24 cellular contexts compared by ENCODE assay signal in the genomic region with DNA sequence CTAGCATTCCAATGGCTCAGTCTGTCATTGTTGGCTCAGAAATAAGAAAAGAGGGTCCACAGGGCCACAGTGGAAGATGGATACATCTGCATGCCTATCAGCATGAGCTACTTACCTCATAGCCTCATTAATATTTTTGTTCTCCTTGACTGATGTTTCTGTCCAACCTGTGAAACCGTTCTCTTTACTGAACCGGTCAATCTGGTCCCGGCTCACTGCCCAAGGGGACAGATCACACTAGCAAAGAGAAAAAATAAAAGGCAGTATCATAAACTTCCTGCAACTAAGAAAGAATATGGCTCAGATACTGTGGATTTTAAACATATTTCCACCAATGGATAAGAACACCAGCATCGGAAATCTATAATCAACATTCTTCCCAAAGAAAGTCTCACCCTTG. TPM values are rescaled to one million over a fixed set of nuclear protein-coding genes. Genes with fewer than 3 reads are reported as not detected.
DNase-seq lines count a peak whose midpoint lies in the region; ATAC-seq and TF ChIP-seq lines count a peak whose summit lies in the region.
"Had no signal": no experiment of that assay in that cellular context is flagged by ENCODE, and none has a peak within 500 bp of the region (broad histone marks: within the 10 kb centered on the region; RNA-seq: fewer than 3 reads in every experiment).

No MANE protein-coding gene starts in this region.

- TF ChIP-seq CTCF in activated B cell treated with CpG ODN at 0.5 μM for 24 hours (IDR thresholded peaks at IDR 0.05) (no peak), thyroid gland (IDR thresholded peaks at IDR 0.05) (no peak)

- POLR2A ChIA-PET in activated B cell treated with CpG ODN at 0.5 μM for 24 hours (lab: Charles Lee): interaction anchor here (5.9 to 6.5 kb wide), 2 partner anchors 20 to 22 kb away, joined by 104 to 162 read pairs; partner anchors contain the start of gene NUCKS1

- intact Hi-C loops in activated B cell treated with CpG ODN at 0.5 μM for 24 hours (cut with micrococcal nuclease): loop anchor here (10.0 kb wide), 2 partner anchors 46 to 1154 kb away; partner anchors contain the start of gene FCMR
- intact Hi-C loops in thyroid gland (cut with DNase I): no loop called here

- no peaks in the 10 kb centered on the region for H3K36me3 ChIP-seq in thyroid gland
- H3K36me3 ChIP-seq: colonic mucosa, uterus had no signal

- TF ChIP-seq POLR2A in thyroid gland (IDR thresholded peaks at IDR 0.05): no peak

- no peak overlapping the region for H3K4me3 Mint-ChIP-seq in activated naive CD4-positive, alpha-beta T cell treated with anti-CD3 and anti-CD28 coated beads, Interleukin-2, amount 10 ng/mL, durations not matched to agents 7 days and 5 days
- H3K4me3 Mint-ChIP-seq in activated B cell treated with CpG ODN at 0.5 μM for 24 hours: no peak overlapping the region
- no peak overlapping the region for H3K4me3 Mint-ChIP-seq in memory B cell
- H3K4me3 Mint-ChIP-seq: nephron had no signal

- peaks cover 55% of the 10 kb centered on the region for H3K36me3 Mint-ChIP-seq in activated naive CD4-positive, alpha-beta T cell treated with anti-CD3 and anti-CD28 coated beads, Interleukin-2, amount 10 ng/mL, durations not matched to agents 7 days and 5 days
- peaks cover 85% of the 10 kb centered on the region for H3K36me3 Mint-ChIP-seq in activated B cell treated with CpG ODN at 0.5 μM for 24 hours (ENCODE audit: low read depth)
- peaks cover 18% of the 10 kb centered on the region for H3K36me3 Mint-ChIP-seq in memory B cell

- H3K9me3 Mint-ChIP-seq in activated naive CD4-positive, alpha-beta T cell treated with anti-CD3 and anti-CD28 coated beads, Interleukin-2, amount 10 ng/mL, durations not matched to agents 7 days and 5 days: no peaks in the 10 kb centered on the region
- H3K9me3 Mint-ChIP-seq in activated B cell treated with CpG ODN at 0.5 μM for 24 hours (no peaks in the 10 kb centered on the region), memory B cell (no peaks in the 10 kb centered on the region)
- H3K9me3 Mint-ChIP-seq: activated T-cell treated with anti-CD3 and anti-CD28 coated beads, Interleukin-2, amount 50 U/mL, for 72 hours; nephron had no signal

- H3K27me3 Mint-ChIP-seq in activated naive CD4-positive, alpha-beta T cell treated with anti-CD3 and anti-CD28 coated beads, Interleukin-2, amount 10 ng/mL, durations not matched to agents 7 days and 5 days: no peaks in the 10 kb centered on the region
- H3K27me3 Mint-ChIP-seq in activated B cell treated with CpG ODN at 0.5 μM for 24 hours (no peaks in the 10 kb centered on the region), memory B cell (no peaks in the 10 kb centered on the region)

- H3K27ac ChIP-seq in thyroid gland: peak overlapping the region in 1 of 3 donors; percentile 38
- H3K27ac ChIP-seq: adrenal gland, colonic mucosa, HL-60, uterus had no signal

- peak overlapping the region; percentile 76 for H3K27ac Mint-ChIP-seq in activated naive CD4-positive, alpha-beta T cell treated with anti-CD3 and anti-CD28 coated beads, Interleukin-2, amount 10 ng/mL, durations not matched to agents 7 days and 5 days
- peak overlapping the region; percentile 98 for H3K27ac Mint-ChIP-seq in activated B cell treated with CpG ODN at 0.5 μM for 24 hours
- H3K27ac Mint-ChIP-seq in memory B cell: peak overlapping the region; percentile 97
- H3K27ac Mint-ChIP-seq: activated T-cell treated with anti-CD3 and anti-CD28 coated beads, Interleukin-2, amount 50 U/mL, for 72 hours; nephron had no signal

- no peaks in the 10 kb centered on the region for H3K27me3 ChIP-seq in thyroid gland
- H3K27me3 ChIP-seq: adrenal gland, colonic mucosa, uterus had no signal

- no peaks in the 10 kb centered on the region for H3K9me3 ChIP-seq in thyroid gland
- H3K9me3 ChIP-seq: adrenal gland, colonic mucosa, uterus had no signal

- CTCF ChIA-PET in activated naive CD4-positive, alpha-beta T cell treated with anti-CD3 and anti-CD28 coated beads, Interleukin-2, amount 10 ng/mL, durations not matched to agents 7 days and 5 days (lab: Charles Lee): interaction anchor here (1.5 to 7.5 kb wide), 3 partner anchors 12 to 206 kb away, joined by 3 to 39 read pairs (median 13); no protein-coding TSS in a partner anchor
- CTCF ChIA-PET in activated B cell treated with CpG ODN at 0.5 μM for 24 hours (lab: Charles Lee): no interaction called here

- DNase-seq in activated naive CD4-positive, alpha-beta T cell treated with anti-CD3 and anti-CD28 coated beads, Interleukin-2, amount 10 ng/mL, durations not matched to agents 7 days and 5 days: no peak
- DNase-seq in activated naive CD4-positive, alpha-beta T cell treated with Interleukin-2 at 50 U/mL for 16 hours: no peak
- DNase-seq in activated B cell treated with CpG ODN at 0.5 μM for 24 hours (no peak), memory B cell (ENCODE audit: low spot score in 2 of 2) (no peak), thyroid gland (peak; percentile 23 to 44), NCI-H1105 (lab: John Stamatoyannopoulos, UW) (no peak), NAMALWA (ENCODE audit: low spot score) (no peak), A172 (ENCODE audit: low spot score) (no peak)
- DNase-seq: activated T-cell treated with anti-CD3 and anti-CD28 coated beads, Interleukin-2, amount 50 U/mL, for 72 hours; adrenal gland; colonic mucosa; DMS53; GF-D8; H7; NCI-H2081 treated with DMSO at 0.1 percent for 48 hours; NCI-H446 treated with DMSO at 0.1 percent for 48 hours; PC-3; SHP77; stimulated activated CD8-positive, alpha-beta memory T cell treated with anti-CD3 and anti-CD28 coated beads, Interleukin-4, amount 100 ng/mL, for 48 hours; uterus had no signal

- H3K4me1 Mint-ChIP-seq in activated naive CD4-positive, alpha-beta T cell treated with anti-CD3 and anti-CD28 coated beads, Interleukin-2, amount 10 ng/mL, durations not matched to agents 7 days and 5 days: peaks cover 59% of the 10 kb centered on the region
- H3K4me1 Mint-ChIP-seq in activated B cell treated with CpG ODN at 0.5 μM for 24 hours: peaks cover 52% of the 10 kb centered on the region
- H3K4me1 Mint-ChIP-seq in memory B cell: peaks cover 27% of the 10 kb centered on the region

- ATAC-seq in activated B cell treated with CpG ODN at 0.5 μM for 24 hours (ENCODE audit: low read depth): no peak
- no peak for ATAC-seq in memory B cell (ENCODE audit: low read depth)
- ATAC-seq: activated T-cell treated with anti-CD3 and anti-CD28 coated beads, Interleukin-2, amount 50 U/mL, for 72 hours; HepG2; PC-3; sciatic nerve had no signal

- H3K4me3 ChIP-seq in thyroid gland (replicated peaks in 1 of 3): no peak overlapping the region
- H3K4me3 ChIP-seq: adrenal gland, colonic mucosa, uterus had no signal

- 55 to 78% methylated on average over 4 of the region's 4 CpGs for WGBS in thyroid gland, 2 donors

- peaks cover 12 to 36% of the 10 kb centered on the region in 2 donors for H3K4me1 ChIP-seq in thyroid gland
- H3K4me1 ChIP-seq: colonic mucosa, uterus had no signal

RNA-seq across cellular contexts. Expression of gene RAB29, which starts 4.7 kb away (rescaled TPM):
- total RNA-seq in activated B cell treated with CpG ODN at 0.5 μM for 24 hours (149 and 156 TPM in 2 replicates), thyroid gland (10 to 100 TPM; 52.4 to 78.1 (median 58.9) TPM)
- 29.8 and 33.3 TPM in 2 replicates for total RNA-seq in A172 (2014; rRNA removed; shearing (Covaris generic))

RNA-seq across cellular contexts. Expression of gene NUCKS1, which starts 20.6 kb away (rescaled TPM):
- total RNA-seq in activated B cell treated with CpG ODN at 0.5 μM for 24 hours (113 and 130 TPM in 2 replicates), thyroid gland (100 to 1,000 TPM; 122 to 237 (median 177) TPM)
- total RNA-seq in A172 (2014; rRNA removed; shearing (Covaris generic)): 323 and 355 TPM in 2 replicates

RNA-seq across cellular contexts. Expression of gene SLC41A1, which starts 42.4 kb away (rescaled TPM):
- 31.2 and 32.4 TPM in 2 replicates for total RNA-seq in activated B cell treated with CpG ODN at 0.5 μM for 24 hours
- total RNA-seq in thyroid gland: 10 to 100 TPM; 52.1 to 98.9 (median 64.6) TPM
- 19.2 and 28.6 TPM in 2 replicates for total RNA-seq in A172 (2014; rRNA removed; shearing (Covaris generic))

Comparison
In these comparisons a context has a peak if more than half of its experiments do, and no peak if none do; other contexts are left out.
1. DNase-seq: peak in thyroid gland (2 of 2); none in activated naive CD4-positive, alpha-beta T cell treated with anti-CD3 and anti-CD28 coated beads, Interleukin-2, amount 10 ng/mL, durations not matched to agents 7 days and 5 days (single experiment), activated naive CD4-positive, alpha-beta T cell treated with Interleukin-2 at 50 U/mL for 16 hours (single experiment), activated B cell treated with CpG ODN at 0.5 μM for 24 hours (single experiment), memory B cell (0 of 2), NCI-H1105 (single experiment), NAMALWA (single experiment) and A172 (single experiment).
2. Peak in every context shown above with its lines, with median percentiles within 50 percentile points of each other: H3K27ac Mint-ChIP-seq.